In genomic region chr7:106568002-106568679, GRCh38 we compare ENCODE assay signal across 1 cellular context.
TF ChIP-seq lines count a peak whose summit lies in the region.

No MANE protein-coding gene starts in this region.

TF ChIP-seq in A549, 52 proteins besides CTCF, POLR2A, EP300 and RAD21 (continued from another document):
- TF ChIP-seq, protein P1, sequence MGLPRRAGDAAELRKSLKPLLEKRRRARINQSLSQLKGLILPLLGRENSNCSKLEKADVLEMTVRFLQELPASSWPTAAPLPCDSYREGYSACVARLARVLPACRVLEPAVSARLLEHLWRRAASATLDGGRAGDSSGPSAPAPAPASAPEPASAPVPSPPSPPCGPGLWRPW (IDR thresholded peaks at IDR 0.05) = no peak
- no peak for TF ChIP-seq NPAS2 (CRISPR knock-in tag; IDR thresholded peaks at IDR 0.05; ENCODE audit: borderline replicate concordance)
- TF ChIP-seq EHF (CRISPR knock-in tag; IDR thresholded peaks at IDR 0.05) = no peak
- no peak for TF ChIP-seq ZSCAN20 (CRISPR knock-in tag; IDR thresholded peaks at IDR 0.05)
- TF ChIP-seq POLR2AphosphoS2 (conservative IDR thresholded peaks at IDR 0.05; ENCODE audit: low read length) = no peak
- no peak for TF ChIP-seq ZNF302 (CRISPR knock-in tag; IDR thresholded peaks at IDR 0.05)
- TF ChIP-seq KDM1A (IDR thresholded peaks at IDR 0.05; ENCODE audit: low read depth) = no peak
- TF ChIP-seq JUNB (IDR thresholded peaks at IDR 0.05) = no peak
- TF ChIP-seq CBX2 (IDR thresholded peaks at IDR 0.05; ENCODE audit: borderline replicate concordance, low read depth) = no peak
- no peak for TF ChIP-seq MAZ (IDR thresholded peaks at IDR 0.05; ENCODE audit: borderline replicate concordance, low read depth, low read length)
